In the genomic region with DNA sequence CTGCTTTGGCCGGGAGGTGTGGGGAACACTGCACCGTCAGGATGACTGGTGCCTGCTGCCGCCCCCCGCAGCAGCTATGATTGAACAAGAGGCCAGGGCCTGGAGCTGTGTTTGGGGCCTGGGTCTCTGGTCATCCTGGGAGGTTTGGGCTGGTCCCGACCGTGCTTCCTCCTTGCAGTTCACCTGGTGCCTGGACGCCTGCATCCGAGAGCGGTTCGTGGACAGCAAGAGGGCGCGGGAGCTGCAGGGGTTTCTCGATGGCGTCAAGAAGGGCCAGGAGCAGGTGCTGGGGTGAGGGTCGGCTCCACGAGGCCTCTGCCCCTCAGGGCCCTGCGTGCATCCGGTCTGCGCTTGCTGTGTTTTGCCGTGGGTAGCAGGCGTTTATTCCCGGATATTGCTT, we compare ENCODE assay signal across 1 cellular context.
TF ChIP-seq lines count a peak whose summit lies in the region.

No MANE protein-coding gene starts in this region.

TF ChIP-seq in K562, 482 proteins besides CTCF, POLR2A, EP300 and RAD21:
- TF ChIP-seq POLR2G (IDR thresholded peaks at IDR 0.05; ENCODE audit: low read depth, low read length) (peak; percentile 64), EGR1 (conservative IDR thresholded peaks at IDR 0.05) (no peak)
TF ChIP-seq in K562: peak in this region for 1.
